In the genomic region with DNA sequence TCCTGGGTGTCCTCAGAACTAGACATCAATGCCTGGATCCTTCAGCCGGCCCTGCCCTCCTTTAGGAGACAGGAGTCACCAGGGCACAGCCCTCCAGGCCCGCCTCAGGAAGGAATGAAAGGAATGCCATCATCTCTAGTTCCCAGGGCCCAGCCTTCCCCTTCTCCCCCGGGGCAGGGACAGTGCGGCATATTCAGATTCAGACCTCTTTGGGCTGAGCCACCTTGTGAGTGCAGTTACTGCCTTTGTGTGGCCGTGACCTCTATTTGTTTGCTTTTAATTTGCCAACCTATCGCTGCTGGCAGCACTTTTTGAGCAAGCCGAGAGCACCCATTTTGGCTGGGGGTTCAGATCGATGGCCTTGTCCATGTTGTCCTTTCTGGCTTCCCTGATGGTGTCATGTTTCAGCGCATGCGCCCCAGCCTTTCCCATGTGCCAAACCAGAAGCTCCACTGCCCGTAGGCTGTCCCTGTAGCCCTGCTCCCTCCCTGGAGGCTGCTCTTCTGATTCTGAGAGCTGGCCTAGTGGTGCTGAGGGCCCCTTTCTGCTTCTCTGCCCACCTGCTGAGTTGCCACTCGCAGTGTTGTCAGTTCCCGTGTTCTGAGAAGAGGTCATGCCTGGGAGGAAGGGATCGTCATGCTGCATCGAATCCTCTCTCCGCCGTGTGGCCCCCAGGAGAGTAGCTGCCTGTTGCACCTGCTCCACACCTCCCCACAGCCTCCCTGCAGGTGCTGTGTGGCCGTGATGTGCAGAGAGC, we compare ENCODE assay signal across 8 cellular contexts. TPM values are rescaled to one million over a fixed set of nuclear protein-coding genes. Genes with fewer than 3 reads are reported as not detected.
DNase-seq lines count a peak whose midpoint lies in the region; ATAC-seq lines count a peak whose summit lies in the region.

No MANE protein-coding gene starts in this region.

- peaks cover 22% of the 10 kb centered on the region for H3K36me3 ChIP-seq in H7 (replicated peaks; ENCODE audit: control insufficient read depth, insufficient read depth, low read length)

- DNase-seq in H7, result peak; percentile 93
- DNase-seq in NCI-H774 (lab: John Stamatoyannopoulos, UW), result peak; percentile 82
- peak; percentile 75 for DNase-seq in Right ventricle myocardium superior
- DNase-seq in renal cortical epithelial cell (ENCODE audit: low read depth), result peak; percentile 48
- DNase-seq in NCI-H1048 (lab: John Stamatoyannopoulos, UW), result no peak

- H3K27me3 ChIP-seq in H7 (ENCODE audit: control insufficient read depth, insufficient read depth, low read length), result no peaks in the 10 kb centered on the region

- intact Hi-C loops in Right ventricle myocardium superior (cut with DNase I), result no loop called here

- H3K4me3 ChIP-seq in H7 (ENCODE audit: insufficient read depth, low read depth, low read length), result no peak overlapping the region; the same call in 1 of the 2 replicates

- ATAC-seq in Right ventricle myocardium superior (ENCODE audit: poor library complexity), result peak; percentile 84
- ATAC-seq in HG02759 (IDR thresholded peaks at IDR 0.05; ENCODE audit: unreplicated experiment), result no peak
- ATAC-seq in GM19023 (IDR thresholded peaks at IDR 0.05; ENCODE audit: unreplicated experiment), result no peak
- ATAC-seq in GM19455 (IDR thresholded peaks at IDR 0.05; ENCODE audit: unreplicated experiment), result no peak

RNA-seq across cellular contexts. Expression of a gene that starts 10.9 kb away (rescaled TPM):
- total RNA-seq in H7 (2014; rRNA removed; shearing (Covaris generic)), result 2.5 and 4.4 TPM in 2 replicates
- total RNA-seq in Right ventricle myocardium superior, result 10.6 TPM
- 0.35 and 2.2 TPM in 2 replicates for total RNA-seq in renal cortical epithelial cell

RNA-seq across cellular contexts. Expression of a gene that starts 16.9 kb away (rescaled TPM):
- 13.8 and 19.3 TPM in 2 replicates for total RNA-seq in H7 (2014; rRNA removed; shearing (Covaris generic))
- total RNA-seq in Right ventricle myocardium superior, result 13.5 TPM
- total RNA-seq in renal cortical epithelial cell, result 5.2 and 21.8 TPM in 2 replicates

RNA-seq across cellular contexts. Expression of a gene that starts 24.9 kb away (rescaled TPM):
- total RNA-seq in H7 (2014; rRNA removed; shearing (Covaris generic)), result 13.1 and 13.5 TPM in 2 replicates
- total RNA-seq in Right ventricle myocardium superior, result 14.6 TPM
- total RNA-seq in renal cortical epithelial cell, result 4.7 and 6.3 TPM in 2 replicates

RNA-seq across cellular contexts. Expression of a gene that starts 37.0 kb away (rescaled TPM):
- total RNA-seq in H7 (2014; rRNA removed; shearing (Covaris generic)), result 89.1 and 100 TPM in 2 replicates
- total RNA-seq in Right ventricle myocardium superior, result 18.2 TPM
- 17.5 and 25.3 TPM in 2 replicates for total RNA-seq in renal cortical epithelial cell
